Comparison of ENCODE assay signal across 1 cellular context in the genomic region with DNA sequence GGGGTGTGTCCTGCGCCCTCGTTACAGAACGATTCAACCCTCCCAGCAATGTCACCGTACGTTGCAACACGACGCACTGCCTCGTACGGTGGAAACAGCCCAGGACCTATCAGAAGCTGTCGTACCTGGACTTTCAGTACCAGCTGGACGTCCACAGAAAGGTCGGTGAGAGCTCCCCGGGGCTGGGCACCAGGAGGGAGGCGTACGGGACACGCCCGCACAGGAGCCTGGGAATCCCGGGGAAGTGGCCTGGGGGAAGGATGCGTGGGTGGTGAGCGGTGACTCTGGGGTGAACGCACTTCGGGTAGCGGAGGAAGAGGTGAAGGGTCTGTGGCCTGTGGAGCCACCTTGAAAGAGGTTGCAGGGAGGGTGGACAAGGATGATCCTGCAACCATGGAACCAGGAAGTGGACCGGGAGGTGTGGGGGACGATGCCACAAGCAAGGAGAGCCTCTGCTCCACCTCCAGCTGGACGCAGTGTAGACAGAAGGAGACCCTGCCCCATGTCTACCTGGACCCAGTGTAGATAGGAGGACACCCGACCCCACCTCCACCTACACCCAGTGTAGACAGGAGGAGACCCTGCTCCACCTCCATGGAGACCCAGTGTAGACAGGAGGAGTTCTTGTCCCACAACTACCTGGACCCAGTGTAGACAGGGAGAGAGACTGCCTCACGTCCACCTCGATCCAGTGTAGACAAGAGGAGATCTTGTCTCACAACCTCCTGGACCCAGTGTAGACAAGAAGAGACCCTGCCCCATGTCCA.
TF ChIP-seq lines count a peak whose summit lies in the region.

No MANE protein-coding gene starts in this region.

TF ChIP-seq in H1, 55 proteins besides CTCF, POLR2A, EP300 and RAD21:
- TF ChIP-seq SIX5 (IDR thresholded peaks at IDR 0.05; ENCODE audit: low read depth, low read length) (no peak), HDAC6 (IDR thresholded peaks at IDR 0.05; ENCODE audit: low read depth, low read length) (no peak), RFX5 (IDR thresholded peaks at IDR 0.05; ENCODE audit: borderline replicate concordance, low read depth, low read length) (no peak), TBP (IDR thresholded peaks at IDR 0.05; ENCODE audit: low read depth, low read length) (no peak), JUN (IDR thresholded peaks at IDR 0.05; ENCODE audit: low read depth, low read length) (no peak), CBX5 (IDR thresholded peaks at IDR 0.05; ENCODE audit: low read depth, low read length) (no peak), BACH1 (IDR thresholded peaks at IDR 0.05; ENCODE audit: low read length) (no peak), ASH2L (IDR thresholded peaks at IDR 0.05; ENCODE audit: low read length) (no peak), POU5F1 (IDR thresholded peaks at IDR 0.05; ENCODE audit: low read depth, low read length) (no peak), HDAC2 (IDR thresholded peaks at IDR 0.05; ENCODE audit: borderline replicate concordance in 1 of 2, low read depth in 2 of 2, low read length in 2 of 2) (no peak), EGR1 (IDR thresholded peaks at IDR 0.05; ENCODE audit: borderline replicate concordance, low read depth, low read length) (no peak), KDM5A (IDR thresholded peaks at IDR 0.05; ENCODE audit: low read length) (no peak), RNF2 (IDR thresholded peaks at IDR 0.05; ENCODE audit: borderline replicate concordance, low read depth, low read length, missing control alignments, poor library complexity, severe bottlenecking) (no peak), MAFK (IDR thresholded peaks at IDR 0.05; ENCODE audit: low read depth, low read length) (no peak), ZNF274 (IDR thresholded peaks at IDR 0.05; ENCODE audit: borderline replicate concordance, extremely low read depth, low read length) (no peak), GTF2F1 (IDR thresholded peaks at IDR 0.05; ENCODE audit: borderline replicate concordance, low read depth, low read length) (no peak), JUND (IDR thresholded peaks at IDR 0.05; ENCODE audit: low read length) (no peak)
- TF ChIP-seq, protein P1, sequence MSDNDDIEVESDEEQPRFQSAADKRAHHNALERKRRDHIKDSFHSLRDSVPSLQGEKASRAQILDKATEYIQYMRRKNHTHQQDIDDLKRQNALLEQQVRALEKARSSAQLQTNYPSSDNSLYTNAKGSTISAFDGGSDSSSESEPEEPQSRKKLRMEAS (IDR thresholded peaks at IDR 0.05) = no peak
TF ChIP-seq in H1: peak in this region for 0.
